8 cellular contexts compared by ENCODE assay signal in genomic region chr16:69726313-69727060, GRCh38. TPM values are rescaled to one million over a fixed set of nuclear protein-coding genes. Genes with fewer than 3 reads are reported as not detected.
DNase-seq lines count a peak whose midpoint lies in the region; ATAC-seq, FAIRE-seq and TF ChIP-seq lines count a peak whose summit lies in the region.

Gene NQO1, minus strand, starts transcription at chr16:69726560. Its CDS starts 121 bp downstream, at chr16:69726439.

- H3K4me1 ChIP-seq in A549, result peaks cover 31% of the 10 kb centered on the region

- H3K4me2 ChIP-seq in A549, result peak within 1 kb of the TSS; percentile 94

- DNase-seq in A549 (ENCODE audit: low read depth in 1 of 2, low spot score in 1 of 2) (peak; percentile 95 to 100), NCI-H2171 (lab: John Stamatoyannopoulos, UW) (peak; percentile 90), iris pigment epithelial cell (ENCODE audit: low read depth) (peak; percentile 98)
- DNase-seq in activated CD4-positive, CD25-positive, alpha-beta regulatory T cell (lab: John Stamatoyannopoulos, UW), result peak; percentile 71 to 78 (median 76)
- peak; percentile 81 for DNase-seq in central memory CD4-positive, alpha-beta T cell
- peak; percentile 87 for DNase-seq in stimulated activated CD4-positive, alpha-beta T cell treated with anti-CD3 and anti-CD28 coated beads, Interleukin-12 subunit alpha, Interleukin-12 subunit beta, amount 100 ng/mL, for 4 hours

- no peak for FAIRE-seq in A549 (lab: Jason Lieb, UNC)

- POLR2A ChIA-PET in A549 (lab: Yijun Ruan, JAX), result interaction anchor here (0.5 to 5.3 kb wide), 20 partner anchors 9 to 502 kb away, joined by 3 to 59 read pairs (median 6); partner anchors contain the start of genes NOB1 and WWP2

- WGBS in A549 (ENCODE audit: missing lambda C conversion rate), result under 1% methylated on average over 22 of the region's 31 CpGs

- H3K27ac ChIP-seq in A549, result peak within 1 kb of the TSS; percentile 95 to 99

- no peak for TF ChIP-seq CTCF in A549 (IDR thresholded peaks at IDR 0.05)

- peak in 1 of 2 experiments; percentile 12; a peak in 1 of 5 replicates for TF ChIP-seq RAD21 in A549 (conservative IDR thresholded peaks at IDR 0.05 in 1 of 2, IDR thresholded peaks at IDR 0.05 in 1 of 2)

- H3K4me3 ChIP-seq in A549, result peak within 1 kb of the TSS; percentile 77

- TF ChIP-seq EP300 in A549 (IDR thresholded peaks at IDR 0.05), result peak; percentile 62 to 86; a peak in 3 of 5 replicates

- TF ChIP-seq POLR2A in A549 (IDR thresholded peaks at IDR 0.05; ENCODE audit: low read length) (peak; percentile 99), GM18526 (IDR thresholded peaks at IDR 0.05; ENCODE audit: extremely low read depth, insufficient read length) (peak; percentile 85)

- no peaks in the 10 kb centered on the region for H3K9me3 ChIP-seq in A549

- CTCF ChIA-PET in A549 (lab: Yijun Ruan, JAX), result interaction anchor here (0.6 to 18.6 kb wide), 9 partner anchors 11 to 352 kb away, joined by 3 to 160 read pairs (median 6); partner anchors contain the start of gene NOB1

- ATAC-seq in A549 (peak; percentile 91 to 93), HG03095 (IDR thresholded peaks at IDR 0.05; ENCODE audit: unreplicated experiment) (peak; percentile 98)

TF ChIP-seq in A549, 52 proteins besides CTCF, POLR2A, EP300 and RAD21 (continues in another document):
- TF ChIP-seq RCOR1 (IDR thresholded peaks at IDR 0.05; ENCODE audit: low read depth, low read length) (no peak), NPAS2 (CRISPR knock-in tag; IDR thresholded peaks at IDR 0.05; ENCODE audit: borderline replicate concordance) (no peak), HEYL (CRISPR knock-in tag; IDR thresholded peaks at IDR 0.05) (no peak), FOSL2 (IDR thresholded peaks at IDR 0.05) (no peak), FOSL2 (CRISPR knock-in tag; IDR thresholded peaks at IDR 0.05) (peak; percentile 73), KDM1A (IDR thresholded peaks at IDR 0.05; ENCODE audit: low read depth) (no peak), CHD2 (IDR thresholded peaks at IDR 0.05; ENCODE audit: low read length, partially characterized antibody) (no peak), BHLHE40 (IDR thresholded peaks at IDR 0.05; ENCODE audit: low read depth, low read length) (peak; percentile 43; the same call in 1 of the 2 replicates), CBX8 (IDR thresholded peaks at IDR 0.05) (no peak), SREBF2 (IDR thresholded peaks at IDR 0.05) (no peak), HOXA7 (CRISPR knock-in tag; IDR thresholded peaks at IDR 0.05) (0 out of 2 replicates have a peak, but pooled peaks have one; percentile 37), TP53 (CRISPR knock-in tag; IDR thresholded peaks at IDR 0.05) (no peak), BCL3 (IDR thresholded peaks at IDR 0.05) (peak; percentile 99), FOSB (CRISPR knock-in tag; IDR thresholded peaks at IDR 0.05) (no peak), TFCP2L1 (CRISPR knock-in tag; IDR thresholded peaks at IDR 0.05) (peak; percentile 91; the same call in 1 of the 2 replicates), MAX (IDR thresholded peaks at IDR 0.05) (peak; percentile 89), NR3C1 (IDR thresholded peaks at IDR 0.05) (no peak), PHF8 (IDR thresholded peaks at IDR 0.05; ENCODE audit: borderline replicate concordance, low read depth) (no peak), JUNB (IDR thresholded peaks at IDR 0.05) (no peak), POLR2AphosphoS2 (conservative IDR thresholded peaks at IDR 0.05; ENCODE audit: low read length) (no peak), CHD4 (IDR thresholded peaks at IDR 0.05; ENCODE audit: borderline replicate concordance) (no peak), PBX3 (IDR thresholded peaks at IDR 0.05) (peak; percentile 48; the same call in 1 of the 2 replicates), MAZ (IDR thresholded peaks at IDR 0.05; ENCODE audit: borderline replicate concordance, low read depth, low read length) (peak; percentile 73), MYC (IDR thresholded peaks at IDR 0.05; ENCODE audit: borderline replicate concordance, low read length) (peak; percentile 74), EHMT2 (IDR thresholded peaks at IDR 0.05; ENCODE audit: low read depth) (no peak), NFE2L2 (conservative IDR thresholded peaks at IDR 0.05; ENCODE audit: low read length) (peak; percentile 100), EHF (CRISPR knock-in tag; IDR thresholded peaks at IDR 0.05) (no peak), ESRRA (IDR thresholded peaks at IDR 0.05; ENCODE audit: borderline replicate concordance, low read length) (peak; percentile 78; the same call in 1 of the 2 replicates), JUN (IDR thresholded peaks at IDR 0.05) (peak; percentile 93 to 97), MAFK (IDR thresholded peaks at IDR 0.05; ENCODE audit: partially characterized antibody) (peak; percentile 100), KDM5A (IDR thresholded peaks at IDR 0.05) (no peak), REST (IDR thresholded peaks at IDR 0.05) (no peak; the same call in 1 of the 2 replicates), HMGXB4 (CRISPR knock-in tag; IDR thresholded peaks at IDR 0.05; ENCODE audit: borderline replicate concordance) (0 out of 2 replicates have a peak, but pooled peaks have one; percentile 24), RARB (CRISPR knock-in tag; IDR thresholded peaks at IDR 0.05) (peak; percentile 51; the same call in 1 of the 2 replicates)

RNA-seq across cellular contexts. Expression of gene NQO1, which starts in this region (rescaled TPM):
- polyA plus RNA-seq in A549 (2011; rRNA removed) (1,834 and 2,226 TPM in 2 replicates), A549 (2017; fragmentation: RNase III; extraction: RNeasy Plus Mini Kit Qiagen cat#74134 plus additional on column Dnase treatment) (2,775 to 2,908 TPM (median 2,777 TPM) in 3 replicates)
- polyA plus RNA-seq in A549 (2012; cell fraction: cytosol; rRNA removed), result 1,879 and 2,170 TPM in 2 replicates
- 1,128 and 1,581 TPM in 2 replicates for polyA plus RNA-seq in A549 (2012; cell fraction: nucleus; rRNA removed)
- 822 and 1,005 TPM in 2 replicates for polyA minus RNA-seq in A549 (2011; rRNA and poly(A)+ RNA removed)

Comparison
In these comparisons a context has a peak if more than half of its experiments do, and no peak if none do; other contexts are left out.
1. Peak in every context shown above with its lines: DNase-seq, ATAC-seq, H3K4me3 ChIP-seq and H3K27ac ChIP-seq.